ENCODE assay signal across 8 cellular contexts in the genomic region with DNA sequence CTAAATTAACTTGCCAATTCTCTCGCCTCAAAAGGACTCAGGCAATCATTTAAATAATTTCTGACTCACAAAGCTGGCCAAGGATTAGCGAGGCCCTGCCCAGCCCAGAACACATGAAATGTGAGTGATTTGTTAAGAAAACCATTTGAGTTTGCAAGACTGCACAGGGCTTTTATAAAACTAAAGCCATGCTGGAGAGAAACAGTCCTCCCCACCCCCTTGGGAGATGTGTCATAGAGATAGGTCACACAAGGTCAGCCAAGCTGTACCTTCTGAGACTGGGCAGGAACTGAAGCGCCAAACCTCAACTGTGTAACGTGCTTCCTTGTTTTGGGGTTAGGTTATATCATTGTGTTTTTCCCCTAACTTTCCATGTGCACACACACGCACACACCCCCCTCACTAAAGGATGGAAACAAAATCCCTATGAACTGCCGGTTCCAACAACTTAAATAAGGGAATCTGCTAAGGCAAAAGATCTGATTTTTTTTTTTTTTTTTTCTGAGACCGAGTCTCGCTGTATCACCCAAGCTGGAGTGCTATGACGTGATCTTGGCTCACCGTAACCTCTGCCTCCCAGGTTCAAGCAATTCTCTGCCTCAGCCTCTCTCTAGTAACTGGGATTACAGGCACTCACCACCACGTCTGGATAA. TPM values are rescaled to one million over a fixed set of nuclear protein-coding genes. Genes with fewer than 3 reads are reported as not detected.
A peak's percentile ranks its signal among the peaks of the same experiment; 100 is the strongest.
DNase-seq lines count a peak whose midpoint lies in the region; ATAC-seq and TF ChIP-seq lines count a peak whose summit lies in the region.

No MANE protein-coding gene starts in this region.

- intact Hi-C loops in gastrocnemius medialis (cut with DNase I; ENCODE audit: low total_unique reads): no loop called here

- no peak overlapping the region for H3K4me3 ChIP-seq in SJCRH30
- no peak overlapping the region for H3K4me3 ChIP-seq in gastrocnemius medialis

- peak overlapping the region; percentile 39 for H3K27ac ChIP-seq in SJCRH30
- H3K27ac ChIP-seq in foreskin keratinocyte: peak overlapping the region; percentile 20
- peak overlapping the region in 2 of 4 donors; percentile 18 to 26 for H3K27ac ChIP-seq in gastrocnemius medialis

- TF ChIP-seq CTCF in foreskin keratinocyte (conservative IDR thresholded peaks at IDR 0.05) (no peak), gastrocnemius medialis (IDR thresholded peaks at IDR 0.05 in 4 of 5, conservative IDR thresholded peaks at IDR 0.05 in 1 of 5) (no peak)

- H3K36me3 ChIP-seq in SJCRH30: peaks cover 5% of the 10 kb centered on the region; the same call in 1 of the 2 replicates
- H3K36me3 ChIP-seq in gastrocnemius medialis: no peaks in the 10 kb centered on the region

- ATAC-seq in HG03108 (IDR thresholded peaks at IDR 0.05; ENCODE audit: unreplicated experiment) (peak; percentile 100), foreskin keratinocyte (peak; percentile 88), gastrocnemius medialis (peak; percentile 88 to 91)

- no peak for TF ChIP-seq POLR2A in gastrocnemius medialis (IDR thresholded peaks at IDR 0.05)

- DNase-seq in AG20443 (ENCODE audit: low spot score) (peak; percentile 84), GM19240 (ENCODE audit: insufficient read length, low spot score) (peak; percentile 62), SJCRH30 (peak; percentile 38 to 55), foreskin keratinocyte (peak; percentile 91), gastrocnemius medialis (peak; percentile 44 to 67), NCI-H1694 treated with DMSO at 0.1 percent for 48 hours (lab: John Stamatoyannopoulos, UW) (no peak)
- DNase-seq in activated CD4-positive, CD25-positive, alpha-beta regulatory T cell (lab: John Stamatoyannopoulos, UW): no peak

- H3K4me1 ChIP-seq in SJCRH30 (peaks cover 19% of the 10 kb centered on the region), foreskin keratinocyte (peaks cover 5% of the 10 kb centered on the region), gastrocnemius medialis (no peaks in the 10 kb centered on the region)

- peaks cover 3% of the 10 kb centered on the region; the same call in 1 of the 2 replicates for H3K9me3 ChIP-seq in SJCRH30 (replicated peaks)
- no peaks in the 10 kb centered on the region for H3K9me3 ChIP-seq in gastrocnemius medialis

- in situ Hi-C loops in gastrocnemius medialis (cut with MboI; ENCODE audit: low sequenced_read_pairs in 4 of 4): no loop called here

- no peaks in the 10 kb centered on the region for H3K27me3 ChIP-seq in SJCRH30
- H3K27me3 ChIP-seq in foreskin keratinocyte: no peaks in the 10 kb centered on the region
- no peaks in the 10 kb centered on the region for H3K27me3 ChIP-seq in gastrocnemius medialis

RNA-seq across cellular contexts. Expression of a gene that starts 8.1 kb away (rescaled TPM):
- total RNA-seq in SJCRH30 (2014; rRNA removed; shearing (Covaris generic)): 0.10 TPM in 1 of 2 replicates, not detected in the other
- total RNA-seq in foreskin keratinocyte: 0.03 TPM in 1 of 2 replicates, not detected in the other
- 0.02 and 0.04 TPM in 2 replicates for polyA plus RNA-seq in foreskin keratinocyte
- total RNA-seq in gastrocnemius medialis: not detected

Comparison
In these comparisons a context has a peak if more than half of its experiments do, and no peak if none do; other contexts are left out.
1. DNase-seq: peak in AG20443 (single experiment), GM19240 (single experiment), SJCRH30 (2 of 2), foreskin keratinocyte (2 of 2) and gastrocnemius medialis (2 of 2); none in NCI-H1694 treated with DMSO at 0.1 percent for 48 hours (single experiment) and activated CD4-positive, CD25-positive, alpha-beta regulatory T cell (0 of 4).
2. Peak in every context shown above with its lines, with median percentiles within 50 percentile points of each other: ATAC-seq.